1 cellular context compared by ENCODE assay signal in genomic region chr1:235313931-235314678, GRCh38.
TF ChIP-seq lines count a peak whose summit lies in the region.

No MANE protein-coding gene starts in this region.

TF ChIP-seq in IMR-90, 13 proteins besides CTCF, POLR2A, EP300 and RAD21:
- TF ChIP-seq SMC3 (IDR thresholded peaks at IDR 0.05; ENCODE audit: low read depth, low read length) (no peak), FOS (IDR thresholded peaks at IDR 0.05; ENCODE audit: low read depth, low read length) (no peak), NFE2L2 (IDR thresholded peaks at IDR 0.05; ENCODE audit: low read depth, low read length) (no peak), BHLHE40 (IDR thresholded peaks at IDR 0.05; ENCODE audit: low read depth, low read length) (no peak), MAZ (IDR thresholded peaks at IDR 0.05; ENCODE audit: borderline replicate concordance, low read depth, low read length) (no peak), ELK1 (IDR thresholded peaks at IDR 0.05; ENCODE audit: borderline replicate concordance, low read depth, low read length) (no peak), RFX5 (IDR thresholded peaks at IDR 0.05; ENCODE audit: low read depth, low read length) (no peak), CHD1 (IDR thresholded peaks at IDR 0.05; ENCODE audit: low read depth, low read length) (no peak), RCOR1 (IDR thresholded peaks at IDR 0.05; ENCODE audit: insufficient replicate concordance, low read length) (no peak), MXI1 (IDR thresholded peaks at IDR 0.05; ENCODE audit: borderline replicate concordance, low read depth, low read length) (no peak), USF2 (IDR thresholded peaks at IDR 0.05; ENCODE audit: low read depth, low read length) (no peak), CEBPB (IDR thresholded peaks at IDR 0.05; ENCODE audit: low read depth, low read length) (no peak), MAFK (IDR thresholded peaks at IDR 0.05; ENCODE audit: low read depth, low read length) (no peak)
TF ChIP-seq in IMR-90: peak in this region for 0.
